Comparison of ENCODE assay signal across 19 cellular contexts in genomic region chr10:105675333-105675732, GRCh38.
DNase-seq lines count a peak whose midpoint lies in the region; TF ChIP-seq lines count a peak whose summit lies in the region.
"Had no signal": no experiment of that assay in that cellular context is flagged by ENCODE, and none has a peak within 500 bp of the region (broad histone marks: within the 10 kb centered on the region; RNA-seq: fewer than 3 reads in every experiment).

No MANE protein-coding gene starts in this region.

- H3K27me3 Mint-ChIP-seq in CD8-positive, alpha-beta memory T cell = no peaks in the 10 kb centered on the region
- H3K27me3 Mint-ChIP-seq: B cell, IgD-negative memory B cell had no signal

- H3K27ac ChIP-seq in HUES48 (ENCODE audit: low read depth, low read length) (peak overlapping the region; percentile 76), WERI-Rb-1 (no peak overlapping the region), iPS-18a (ENCODE audit: low read length) (peak overlapping the region; percentile 54)
- H3K27ac ChIP-seq in CD8-positive, alpha-beta memory T cell (ENCODE audit: low read depth, low read length) = no peak overlapping the region
- H3K27ac ChIP-seq: BLaER1 treated with 17β-estradiol and CSF1 and Interleukin-3, amounts not matched to agents 10 nM and 100 nM; GM23248 had no signal

- no peaks in the 10 kb centered on the region for H3K4me1 Mint-ChIP-seq in CD8-positive, alpha-beta memory T cell
- H3K4me1 Mint-ChIP-seq: B cell, IgD-negative memory B cell had no signal

- H3K9me3 ChIP-seq in HUES48 (ENCODE audit: control insufficient read depth, insufficient read depth, low read length) (peaks cover 14% of the 10 kb centered on the region), WERI-Rb-1 (ENCODE audit: severe bottlenecking) (peaks cover 9% of the 10 kb centered on the region), iPS-18a (ENCODE audit: control insufficient read depth, low read depth, low read length) (peaks cover 3% of the 10 kb centered on the region)
- H3K9me3 ChIP-seq in CD8-positive, alpha-beta memory T cell (ENCODE audit: low read length) = no peaks in the 10 kb centered on the region

- POLR2A ChIA-PET in CD8-positive, alpha-beta memory T cell (lab: Charles Lee) = no interaction called here

- H3K4me1 ChIP-seq in HUES48 (ENCODE audit: control insufficient read depth, insufficient read depth, low read length) (peaks cover 15% of the 10 kb centered on the region), iPS-18a (ENCODE audit: control insufficient read depth, low read depth, low read length) (peaks cover 21% of the 10 kb centered on the region)
- no peaks in the 10 kb centered on the region for H3K4me1 ChIP-seq in CD8-positive, alpha-beta memory T cell (ENCODE audit: insufficient read depth, low read length)
- H3K4me1 ChIP-seq: BLaER1 treated with 17β-estradiol and CSF1 and Interleukin-3, amounts not matched to agents 10 nM and 100 nM had no signal

- DNase-seq in WERI-Rb-1 = peak; percentile 9
- DNase-seq in CD8-positive, alpha-beta memory T cell = no peak
- no peak for DNase-seq in RPMI8226
- DNase-seq in HT-29 (ENCODE audit: low spot score) = no peak
- DNase-seq: CD8-positive, alpha-beta T cell; COR-L47; DMS 273 treated with DMSO at 0.1 percent for 48 hours; DMS53; DND-41; EL; GM23248; H7; KBM-7 had no signal

- peak overlapping the region; percentile 7; the same call in 1 of the 2 replicates for H3K4me3 ChIP-seq in HUES48 (ENCODE audit: low read depth, low read length)
- no peak overlapping the region for H3K4me3 ChIP-seq in WERI-Rb-1 (ENCODE audit: low read depth, low read length)
- peak overlapping the region; percentile 22 for H3K4me3 ChIP-seq in iPS-18a (ENCODE audit: low read length)
- H3K4me3 ChIP-seq in CD8-positive, alpha-beta memory T cell (ENCODE audit: low read length) = no peak overlapping the region
- H3K4me3 ChIP-seq: BLaER1 treated with 17β-estradiol and CSF1 and Interleukin-3, amounts not matched to agents 10 nM and 100 nM; GM12878; GM23248 had no signal

- no peaks in the 10 kb centered on the region for H3K27me3 ChIP-seq in HUES48 (ENCODE audit: control insufficient read depth, insufficient read depth, low read length)
- H3K27me3 ChIP-seq in WERI-Rb-1 (ENCODE audit: insufficient read depth, low read depth, severe bottlenecking) = no peaks in the 10 kb centered on the region
- H3K27me3 ChIP-seq in iPS-18a (ENCODE audit: control insufficient read depth, insufficient read depth, low read length) = no peaks in the 10 kb centered on the region
- no peaks in the 10 kb centered on the region for H3K27me3 ChIP-seq in CD8-positive, alpha-beta memory T cell (ENCODE audit: insufficient read depth, low read length, poor library complexity, severe bottlenecking)
- H3K27me3 ChIP-seq: BLaER1 treated with 17β-estradiol and CSF1 and Interleukin-3, amounts not matched to agents 10 nM and 100 nM had no signal

- H3K9ac ChIP-seq in HUES48 (ENCODE audit: low read depth, low read length) (no peak overlapping the region), iPS-18a (ENCODE audit: low read length) (no peak overlapping the region)
- H3K9ac ChIP-seq: BLaER1 treated with 17β-estradiol and CSF1 and Interleukin-3, amounts not matched to agents 10 nM and 100 nM; GM23248 had no signal

- H3K27ac Mint-ChIP-seq in CD8-positive, alpha-beta memory T cell = no peak overlapping the region
- H3K27ac Mint-ChIP-seq: B cell; CD8-positive, alpha-beta T cell; IgD-negative memory B cell had no signal

- no peaks in the 10 kb centered on the region for H3K36me3 Mint-ChIP-seq in CD8-positive, alpha-beta memory T cell
- H3K36me3 Mint-ChIP-seq: CD8-positive, alpha-beta T cell; IgD-negative memory B cell had no signal

- peaks cover 11 to 25% (median 18%) of the 10 kb centered on the region in 5 donors for H3K9me3 Mint-ChIP-seq in CD8-positive, alpha-beta memory T cell

- H3K4me3 Mint-ChIP-seq in CD8-positive, alpha-beta memory T cell = no peak overlapping the region
- H3K4me3 Mint-ChIP-seq: B cell; CD8-positive, alpha-beta T cell; IgD-negative memory B cell had no signal

- TF ChIP-seq CTCF in WERI-Rb-1 (IDR thresholded peaks at IDR 0.05; ENCODE audit: low read depth, low read length) = no peak

- H3K36me3 ChIP-seq in HUES48 (ENCODE audit: control insufficient read depth, insufficient read depth, low read length) (no peaks in the 10 kb centered on the region), WERI-Rb-1 (no peaks in the 10 kb centered on the region), iPS-18a (ENCODE audit: control insufficient read depth, low read depth, low read length) (no peaks in the 10 kb centered on the region)
- no peaks in the 10 kb centered on the region for H3K36me3 ChIP-seq in CD8-positive, alpha-beta memory T cell (ENCODE audit: insufficient read depth, low read length)
- H3K36me3 ChIP-seq: BLaER1 treated with 17β-estradiol and CSF1 and Interleukin-3, amounts not matched to agents 10 nM and 100 nM had no signal

- CTCF ChIA-PET in CD8-positive, alpha-beta memory T cell (lab: Charles Lee) = no interaction called here

Comparison
In these comparisons a context has a peak if more than half of its experiments do, and no peak if none do; other contexts are left out.
1. H3K27ac ChIP-seq: peak in HUES48 (single experiment) and iPS-18a (single experiment); none in WERI-Rb-1 (single experiment) and CD8-positive, alpha-beta memory T cell (single experiment).
2. H3K4me3 ChIP-seq: peak in HUES48 (single experiment) and iPS-18a (single experiment); none in WERI-Rb-1 (single experiment) and CD8-positive, alpha-beta memory T cell (single experiment).